In the genomic region with DNA sequence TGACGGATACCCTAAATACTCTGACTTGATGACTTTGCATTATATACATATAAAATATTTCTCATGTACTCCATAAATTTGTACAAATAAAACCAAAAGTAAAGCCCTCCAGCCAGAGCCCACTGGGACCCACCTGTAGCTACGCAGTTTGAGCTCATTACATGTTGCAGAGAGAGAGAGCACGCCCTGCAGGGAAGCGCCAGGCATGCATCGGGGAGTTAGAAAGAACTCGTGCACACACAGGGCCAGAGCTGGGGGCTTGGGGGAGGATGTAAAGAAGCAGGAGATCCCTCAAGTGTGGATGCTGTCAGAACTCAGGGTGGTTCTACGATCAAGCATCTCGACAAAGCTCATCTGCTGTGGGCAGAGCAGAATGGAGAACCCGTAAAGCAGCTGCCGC, we compare ENCODE assay signal across 23 cellular contexts.
"Had no signal": no experiment of that assay in that cellular context is flagged by ENCODE, and none has a peak within 500 bp of the region (broad histone marks: within the 10 kb centered on the region; RNA-seq: fewer than 3 reads in every experiment).

No MANE protein-coding gene starts in this region.

- H3K9me3 ChIP-seq: mucosa of descending colon, neutrophil, pancreas had no signal

- H3K27ac ChIP-seq: brain microvascular endothelial cell, coronary artery, gastroesophageal sphincter, heart left ventricle, neutrophil, pancreas, spleen, VCaP had no signal

- H3K36me3 Mint-ChIP-seq: stimulated activated naive B cell treated with anti-CD40 and anti-IgM and Interleukin-4, amounts not matched to agents 10 μg/mL and 1 μg/mL and 100 μg/mL, for 72 hours had no signal

- H3K36me3 ChIP-seq: brain microvascular endothelial cell, gastroesophageal sphincter, heart left ventricle, neutrophil, pancreas, spleen had no signal

- H3K4me3 Mint-ChIP-seq: activated naive CD4-positive, alpha-beta T cell treated with anti-CD3 and anti-CD28 coated beads for 36 hours; activated T-helper 17 cell treated with anti-CD3 and anti-CD28 coated beads, Interleukin-2, amount 50 U/mL, for 72 hours; central memory CD8-positive, alpha-beta T cell; naive thymus-derived CD4-positive, alpha-beta T cell; stimulated activated naive B cell treated with anti-CD40 and anti-IgM and Interleukin-4, amounts not matched to agents 10 μg/mL and 1 μg/mL and 100 μg/mL, for 72 hours had no signal

- H3K9me3 Mint-ChIP-seq: activated naive CD4-positive, alpha-beta T cell treated with anti-CD3 and anti-CD28 coated beads for 36 hours; activated T-helper 17 cell treated with anti-CD3 and anti-CD28 coated beads, Interleukin-2, amount 50 U/mL, for 72 hours; central memory CD8-positive, alpha-beta T cell had no signal

- H3K27me3 ChIP-seq: brain microvascular endothelial cell, pancreas had no signal

- ATAC-seq: activated T-helper 17 cell treated with anti-CD3 and anti-CD28 coated beads, Interleukin-2, amount 50 U/mL, for 72 hours; esophagus mucosa; gastroesophageal sphincter; heart left ventricle; mucosa of descending colon; naive thymus-derived CD4-positive, alpha-beta T cell; pancreas; stimulated activated naive B cell treated with anti-CD40 and anti-IgM and Interleukin-4, amounts not matched to agents 10 μg/mL and 1 μg/mL and 100 μg/mL, for 72 hours had no signal

- H3K4me3 ChIP-seq: coronary artery, gastroesophageal sphincter, heart left ventricle, mucosa of descending colon, pancreas, spleen had no signal

- DNase-seq: activated CD4-positive, alpha-beta T cell treated with anti-CD3 and anti-CD28 coated beads for 1 hour; activated naive CD4-positive, alpha-beta T cell treated with anti-CD3 and anti-CD28 coated beads for 36 hours; activated T-cell treated with anti-CD3 and anti-CD28 coated beads, Interleukin-2, amount 50 U/mL, for 1 hour; aorta; brain microvascular endothelial cell; heart left ventricle; kidney glomerular epithelial cell; mesenchymal stem cell; mucosa of descending colon; stimulated activated CD4-positive, alpha-beta T cell treated with anti-CD3 and anti-CD28 coated beads, Interleukin-4, amount 100 ng/mL, for 4 hours; stimulated activated naive B cell treated with anti-CD40 and anti-IgM and Interleukin-4, amounts not matched to agents 10 μg/mL and 1 μg/mL and 100 μg/mL, for 72 hours; SW 1271; T-helper 2 cell had no signal

- FAIRE-seq: pancreas had no signal

- H3K4me1 Mint-ChIP-seq: activated T-helper 17 cell treated with anti-CD3 and anti-CD28 coated beads, Interleukin-2, amount 50 U/mL, for 72 hours; central memory CD8-positive, alpha-beta T cell had no signal

- H3K27ac Mint-ChIP-seq: activated naive CD4-positive, alpha-beta T cell treated with anti-CD3 and anti-CD28 coated beads for 36 hours; activated T-helper 17 cell treated with anti-CD3 and anti-CD28 coated beads, Interleukin-2, amount 50 U/mL, for 72 hours; naive thymus-derived CD4-positive, alpha-beta T cell; stimulated activated naive B cell treated with anti-CD40 and anti-IgM and Interleukin-4, amounts not matched to agents 10 μg/mL and 1 μg/mL and 100 μg/mL, for 72 hours had no signal
